1 cellular context compared by ENCODE assay signal in the genomic region with DNA sequence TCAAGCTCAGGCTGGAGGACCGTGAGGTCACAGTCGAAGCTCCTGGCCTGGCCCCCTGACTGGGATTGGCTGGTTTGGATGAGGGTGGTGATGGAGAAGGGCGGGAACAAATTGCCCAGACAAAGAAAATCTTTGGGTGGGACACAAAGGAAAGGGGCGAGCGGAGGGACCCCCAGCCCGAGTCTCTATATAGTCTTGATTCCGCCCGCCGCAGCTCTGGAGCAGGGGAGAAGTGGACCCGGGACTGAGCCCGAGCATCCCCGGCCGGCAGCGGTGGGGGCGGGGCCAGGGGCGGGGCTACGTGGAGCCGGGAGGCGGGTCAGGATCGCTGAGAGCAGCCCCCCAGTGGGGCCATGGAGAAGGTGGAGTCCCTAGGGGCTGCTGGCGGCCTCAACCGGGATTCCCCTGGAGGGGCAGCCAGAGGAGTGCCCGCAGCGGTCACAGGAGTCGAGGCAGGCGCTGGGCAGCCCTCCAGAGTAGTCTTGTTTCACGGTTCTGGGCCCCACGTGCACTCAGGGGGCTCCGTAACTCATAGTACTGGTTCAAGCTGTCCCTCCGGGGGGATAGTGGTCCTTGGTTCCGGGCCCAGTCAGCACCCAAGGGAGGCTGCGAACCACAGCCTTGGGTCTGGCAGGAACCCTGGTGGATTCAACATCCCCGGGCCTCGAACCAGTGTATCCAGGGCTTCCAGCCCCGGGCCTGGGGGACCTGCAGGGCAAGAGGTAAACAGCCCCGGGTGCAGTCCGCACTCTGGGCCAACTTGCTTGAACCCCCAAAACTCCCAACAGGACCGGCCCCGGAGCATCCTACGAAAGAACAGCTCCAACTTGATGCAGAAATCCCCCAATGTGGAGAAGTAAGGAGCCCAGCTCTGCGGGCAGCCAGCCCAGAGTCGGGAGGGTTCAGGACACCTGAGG.
A peak's percentile ranks its signal among the peaks of the same experiment; 100 is the strongest.
TF ChIP-seq lines count a peak whose summit lies in the region.

No MANE protein-coding gene starts in this region.

TF ChIP-seq in HepG2, 621 proteins besides CTCF, POLR2A, EP300 and RAD21 (continued from another document):
- TF ChIP-seq, protein P1, sequence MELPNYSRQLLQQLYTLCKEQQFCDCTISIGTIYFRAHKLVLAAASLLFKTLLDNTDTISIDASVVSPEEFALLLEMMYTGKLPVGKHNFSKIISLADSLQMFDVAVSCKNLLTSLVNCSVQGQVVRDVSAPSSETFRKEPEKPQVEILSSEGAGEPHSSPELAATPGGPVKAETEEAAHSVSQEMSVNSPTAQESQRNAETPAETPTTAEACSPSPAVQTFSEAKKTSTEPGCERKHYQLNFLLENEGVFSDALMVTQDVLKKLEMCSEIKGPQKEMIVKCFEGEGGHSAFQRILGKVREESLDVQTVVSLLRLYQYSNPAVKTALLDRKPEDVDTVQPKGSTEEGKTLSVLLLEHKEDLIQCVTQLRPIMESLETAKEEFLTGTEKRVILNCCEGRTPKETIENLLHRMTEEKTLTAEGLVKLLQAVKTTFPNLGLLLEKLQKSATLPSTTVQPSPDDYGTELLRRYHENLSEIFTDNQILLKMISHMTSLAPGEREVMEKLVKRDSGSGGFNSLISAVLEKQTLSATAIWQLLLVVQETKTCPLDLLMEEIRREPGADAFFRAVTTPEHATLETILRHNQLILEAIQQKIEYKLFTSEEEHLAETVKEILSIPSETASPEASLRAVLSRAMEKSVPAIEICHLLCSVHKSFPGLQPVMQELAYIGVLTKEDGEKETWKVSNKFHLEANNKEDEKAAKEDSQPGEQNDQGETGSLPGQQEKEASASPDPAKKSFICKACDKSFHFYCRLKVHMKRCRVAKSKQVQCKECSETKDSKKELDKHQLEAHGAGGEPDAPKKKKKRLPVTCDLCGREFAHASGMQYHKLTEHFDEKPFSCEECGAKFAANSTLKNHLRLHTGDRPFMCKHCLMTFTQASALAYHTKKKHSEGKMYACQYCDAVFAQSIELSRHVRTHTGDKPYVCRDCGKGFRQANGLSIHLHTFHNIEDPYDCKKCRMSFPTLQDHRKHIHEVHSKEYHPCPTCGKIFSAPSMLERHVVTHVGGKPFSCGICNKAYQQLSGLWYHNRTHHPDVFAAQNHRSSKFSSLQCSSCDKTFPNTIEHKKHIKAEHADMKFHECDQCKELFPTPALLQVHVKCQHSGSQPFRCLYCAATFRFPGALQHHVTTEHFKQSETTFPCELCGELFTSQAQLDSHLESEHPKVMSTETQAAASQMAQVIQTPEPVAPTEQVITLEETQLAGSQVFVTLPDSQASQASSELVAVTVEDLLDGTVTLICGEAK (IDR thresholded peaks at IDR 0.05), result no peak
- TF ChIP-seq, protein P1 (CRISPR knock-in tag; IDR thresholded peaks at IDR 0.05), result 0 out of 2 replicates have a peak, but pooled peaks have one; percentile 7
- TF ChIP-seq KDM3A (CRISPR knock-in tag; IDR thresholded peaks at IDR 0.05; ENCODE audit: low read depth) (no peak), TAF1 (CRISPR knock-in tag; IDR thresholded peaks at IDR 0.05) (0 out of 2 replicates have a peak, but pooled peaks have one; percentile 23), ZNF274 (CRISPR knock-in tag; IDR thresholded peaks at IDR 0.05) (no peak), ZNF878 (CRISPR knock-in tag; IDR thresholded peaks at IDR 0.05) (no peak), ZNF816 (CRISPR knock-in tag; IDR thresholded peaks at IDR 0.05; ENCODE audit: borderline replicate concordance) (0 out of 2 replicates have a peak, but pooled peaks have one; percentile 53), ZNF709 (CRISPR knock-in tag; IDR thresholded peaks at IDR 0.05) (peak; percentile 46; the same call in 1 of the 2 replicates), SRF (IDR thresholded peaks at IDR 0.05; ENCODE audit: low read depth, low read length) (no peak), ZNF720 (CRISPR knock-in tag; IDR thresholded peaks at IDR 0.05) (no peak), MYC (CRISPR knock-in tag; IDR thresholded peaks at IDR 0.05; ENCODE audit: borderline replicate concordance) (no peak), ARID2 (CRISPR knock-in tag; IDR thresholded peaks at IDR 0.05; ENCODE audit: borderline replicate concordance) (peak; percentile 68; the same call in 1 of the 2 replicates), MED13 (CRISPR knock-in tag; IDR thresholded peaks at IDR 0.05) (no peak), CENPX (CRISPR knock-in tag; IDR thresholded peaks at IDR 0.05) (no peak), ZIK1 (CRISPR knock-in tag; IDR thresholded peaks at IDR 0.05; ENCODE audit: borderline replicate concordance, low read depth) (0 out of 2 replicates have a peak, but pooled peaks have one; percentile 43), ZNF383 (CRISPR knock-in tag; IDR thresholded peaks at IDR 0.05; ENCODE audit: borderline replicate concordance) (no peak), PHF8 (CRISPR knock-in tag; IDR thresholded peaks at IDR 0.05) (0 out of 2 replicates have a peak, but pooled peaks have one; percentile 3), PHB2 (IDR thresholded peaks at IDR 0.05; ENCODE audit: partially characterized antibody) (no peak)
- TF ChIP-seq, protein P2, sequence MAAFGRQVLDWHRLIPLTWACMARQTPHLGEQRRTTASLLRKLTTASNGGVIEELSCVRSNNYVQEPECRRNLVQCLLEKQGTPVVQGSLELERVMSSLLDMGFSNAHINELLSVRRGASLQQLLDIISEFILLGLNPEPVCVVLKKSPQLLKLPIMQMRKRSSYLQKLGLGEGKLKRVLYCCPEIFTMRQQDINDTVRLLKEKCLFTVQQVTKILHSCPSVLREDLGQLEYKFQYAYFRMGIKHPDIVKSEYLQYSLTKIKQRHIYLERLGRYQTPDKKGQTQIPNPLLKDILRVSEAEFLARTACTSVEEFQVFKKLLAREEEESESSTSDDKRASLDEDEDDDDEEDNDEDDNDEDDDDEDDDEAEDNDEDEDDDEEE (CRISPR knock-in tag; IDR thresholded peaks at IDR 0.05), result 0 out of 2 replicates have a peak, but pooled peaks have one; percentile 47
- TF ChIP-seq, protein P3, sequence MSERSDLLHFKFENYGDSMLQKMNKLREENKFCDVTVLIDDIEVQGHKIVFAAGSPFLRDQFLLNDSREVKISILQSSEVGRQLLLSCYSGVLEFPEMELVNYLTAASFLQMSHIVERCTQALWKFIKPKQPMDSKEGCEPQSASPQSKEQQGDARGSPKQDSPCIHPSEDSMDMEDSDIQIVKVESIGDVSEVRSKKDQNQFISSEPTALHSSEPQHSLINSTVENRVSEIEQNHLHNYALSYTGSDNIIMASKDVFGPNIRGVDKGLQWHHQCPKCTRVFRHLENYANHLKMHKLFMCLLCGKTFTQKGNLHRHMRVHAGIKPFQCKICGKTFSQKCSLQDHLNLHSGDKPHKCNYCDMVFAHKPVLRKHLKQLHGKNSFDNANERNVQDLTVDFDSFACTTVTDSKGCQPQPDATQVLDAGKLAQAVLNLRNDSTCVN (CRISPR knock-in tag; IDR thresholded peaks at IDR 0.05; ENCODE audit: borderline replicate concordance), result no peak
- TF ChIP-seq, protein P4, sequence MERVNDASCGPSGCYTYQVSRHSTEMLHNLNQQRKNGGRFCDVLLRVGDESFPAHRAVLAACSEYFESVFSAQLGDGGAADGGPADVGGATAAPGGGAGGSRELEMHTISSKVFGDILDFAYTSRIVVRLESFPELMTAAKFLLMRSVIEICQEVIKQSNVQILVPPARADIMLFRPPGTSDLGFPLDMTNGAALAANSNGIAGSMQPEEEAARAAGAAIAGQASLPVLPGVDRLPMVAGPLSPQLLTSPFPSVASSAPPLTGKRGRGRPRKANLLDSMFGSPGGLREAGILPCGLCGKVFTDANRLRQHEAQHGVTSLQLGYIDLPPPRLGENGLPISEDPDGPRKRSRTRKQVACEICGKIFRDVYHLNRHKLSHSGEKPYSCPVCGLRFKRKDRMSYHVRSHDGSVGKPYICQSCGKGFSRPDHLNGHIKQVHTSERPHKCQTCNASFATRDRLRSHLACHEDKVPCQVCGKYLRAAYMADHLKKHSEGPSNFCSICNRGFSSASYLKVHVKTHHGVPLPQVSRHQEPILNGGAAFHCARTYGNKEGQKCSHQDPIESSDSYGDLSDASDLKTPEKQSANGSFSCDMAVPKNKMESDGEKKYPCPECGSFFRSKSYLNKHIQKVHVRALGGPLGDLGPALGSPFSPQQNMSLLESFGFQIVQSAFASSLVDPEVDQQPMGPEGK (CRISPR knock-in tag; IDR thresholded peaks at IDR 0.05), result peak; percentile 72; the same call in 1 of the 2 replicates
- TF ChIP-seq, protein P5, sequence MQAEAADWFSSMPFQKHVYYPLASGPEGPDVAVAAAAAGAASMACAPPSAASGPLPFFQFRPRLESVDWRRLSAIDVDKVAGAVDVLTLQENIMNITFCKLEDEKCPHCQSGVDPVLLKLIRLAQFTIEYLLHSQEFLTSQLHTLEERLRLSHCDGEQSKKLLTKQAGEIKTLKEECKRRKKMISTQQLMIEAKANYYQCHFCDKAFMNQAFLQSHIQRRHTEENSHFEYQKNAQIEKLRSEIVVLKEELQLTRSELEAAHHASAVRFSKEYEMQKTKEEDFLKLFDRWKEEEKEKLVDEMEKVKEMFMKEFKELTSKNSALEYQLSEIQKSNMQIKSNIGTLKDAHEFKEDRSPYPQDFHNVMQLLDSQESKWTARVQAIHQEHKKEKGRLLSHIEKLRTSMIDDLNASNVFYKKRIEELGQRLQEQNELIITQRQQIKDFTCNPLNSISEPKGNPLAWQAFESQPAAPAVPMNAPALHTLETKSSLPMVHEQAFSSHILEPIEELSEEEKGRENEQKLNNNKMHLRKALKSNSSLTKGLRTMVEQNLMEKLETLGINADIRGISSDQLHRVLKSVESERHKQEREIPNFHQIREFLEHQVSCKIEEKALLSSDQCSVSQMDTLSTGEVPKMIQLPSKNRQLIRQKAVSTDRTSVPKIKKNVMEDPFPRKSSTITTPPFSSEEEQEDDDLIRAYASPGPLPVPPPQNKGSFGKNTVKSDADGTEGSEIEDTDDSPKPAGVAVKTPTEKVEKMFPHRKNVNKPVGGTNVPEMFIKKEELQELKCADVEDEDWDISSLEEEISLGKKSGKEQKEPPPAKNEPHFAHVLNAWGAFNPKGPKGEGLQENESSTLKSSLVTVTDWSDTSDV (CRISPR knock-in tag; IDR thresholded peaks at IDR 0.05), result 0 out of 2 replicates have a peak, but pooled peaks have one; percentile 10
- TF ChIP-seq, protein P6, sequence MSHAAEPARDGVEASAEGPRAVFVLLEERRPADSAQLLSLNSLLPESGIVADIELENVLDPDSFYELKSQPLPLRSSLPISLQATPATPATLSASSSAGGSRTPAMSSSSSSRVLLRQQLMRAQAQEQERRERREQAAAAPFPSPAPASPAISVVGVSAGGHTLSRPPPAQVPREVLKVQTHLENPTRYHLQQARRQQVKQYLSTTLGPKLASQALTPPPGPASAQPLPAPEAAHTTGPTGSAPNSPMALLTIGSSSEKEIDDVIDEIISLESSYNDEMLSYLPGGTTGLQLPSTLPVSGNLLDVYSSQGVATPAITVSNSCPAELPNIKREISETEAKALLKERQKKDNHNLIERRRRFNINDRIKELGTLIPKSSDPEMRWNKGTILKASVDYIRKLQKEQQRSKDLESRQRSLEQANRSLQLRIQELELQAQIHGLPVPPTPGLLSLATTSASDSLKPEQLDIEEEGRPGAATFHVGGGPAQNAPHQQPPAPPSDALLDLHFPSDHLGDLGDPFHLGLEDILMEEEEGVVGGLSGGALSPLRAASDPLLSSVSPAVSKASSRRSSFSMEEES (CRISPR knock-in tag; IDR thresholded peaks at IDR 0.05), result no peak
- TF ChIP-seq, protein P7, sequence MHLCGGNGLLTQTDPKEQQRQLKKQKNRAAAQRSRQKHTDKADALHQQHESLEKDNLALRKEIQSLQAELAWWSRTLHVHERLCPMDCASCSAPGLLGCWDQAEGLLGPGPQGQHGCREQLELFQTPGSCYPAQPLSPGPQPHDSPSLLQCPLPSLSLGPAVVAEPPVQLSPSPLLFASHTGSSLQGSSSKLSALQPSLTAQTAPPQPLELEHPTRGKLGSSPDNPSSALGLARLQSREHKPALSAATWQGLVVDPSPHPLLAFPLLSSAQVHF (CRISPR knock-in tag; IDR thresholded peaks at IDR 0.05), result no peak
- TF ChIP-seq, protein P8, sequence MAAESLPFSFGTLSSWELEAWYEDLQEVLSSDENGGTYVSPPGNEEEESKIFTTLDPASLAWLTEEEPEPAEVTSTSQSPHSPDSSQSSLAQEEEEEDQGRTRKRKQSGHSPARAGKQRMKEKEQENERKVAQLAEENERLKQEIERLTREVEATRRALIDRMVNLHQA (CRISPR knock-in tag; IDR thresholded peaks at IDR 0.05), result no peak
TF ChIP-seq in HepG2: peak in this region for 21.
